In the genomic region with DNA sequence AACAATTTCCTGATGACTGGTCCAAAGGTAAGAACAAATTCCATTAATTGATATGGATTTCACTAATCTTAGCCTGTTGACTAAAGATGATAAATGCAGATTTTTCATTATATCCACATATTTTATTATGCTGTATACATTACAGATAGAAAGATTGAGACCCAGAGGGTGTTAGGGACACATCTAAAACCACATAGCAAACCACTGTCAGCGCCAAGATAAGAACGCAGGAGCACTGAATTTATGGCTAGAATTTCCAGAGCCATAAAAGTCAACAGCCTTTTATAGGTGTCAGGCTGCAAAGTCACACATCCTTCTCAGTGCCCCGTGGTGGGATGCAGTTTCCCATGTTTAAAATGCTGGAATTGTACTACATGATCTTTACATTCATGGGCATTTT, we compare ENCODE assay signal across 37 cellular contexts. TPM values are rescaled to one million over a fixed set of nuclear protein-coding genes. Genes with fewer than 3 reads are reported as not detected.
"Had no signal": no experiment of that assay in that cellular context is flagged by ENCODE, and none has a peak within 500 bp of the region (broad histone marks: within the 10 kb centered on the region; RNA-seq: fewer than 3 reads in every experiment).

No MANE protein-coding gene starts in this region.

- H3K36me3 ChIP-seq: brain microvascular endothelial cell, esophagus muscularis mucosa, gastrocnemius medialis, heart left ventricle had no signal

- H3K4me1 ChIP-seq: foreskin keratinocyte had no signal

- FAIRE-seq: astrocyte, bronchial epithelial cell, TTC549 had no signal

- H3K9me3 Mint-ChIP-seq: activated CD8-positive, alpha-beta T cell treated with anti-CD3 and anti-CD28 coated beads for 36 hours; activated T-cell treated with anti-CD3 and anti-CD28 coated beads, Interleukin-2, amount 50 U/mL, for 4 hours; activated T-helper 17 cell treated with anti-CD3 and anti-CD28 coated beads, Interleukin-2, amount 50 U/mL, for 72 hours; central memory CD8-positive, alpha-beta T cell; dendritic cell treated with granulocyte-macrophage colony-stimulating factor and Interleukin-4, amounts not matched to agents 40 ng/mL and 50 ng/mL, for 4 days; effector memory CD8-positive, alpha-beta T cell; WTC11 had no signal

- DNase-seq: activated CD4-positive, alpha-beta T cell treated with anti-CD3 and anti-CD28 coated beads for 1 hour; activated CD4-positive, alpha-beta T cell treated with anti-CD3 and anti-CD28 coated beads for 4 hours; activated CD4-positive, alpha-beta T cell treated with anti-CD3 and anti-CD28 coated beads, Interleukin-2, amount 50 U/mL, for 1 hour; activated CD4-positive, alpha-beta T cell treated with anti-CD3 and anti-CD28 coated beads, Interleukin-2, amount 50 U/mL, for 48 hours; activated CD8-positive, alpha-beta memory T cell treated with anti-CD3 and anti-CD28 coated beads for 24 hours; activated CD8-positive, alpha-beta T cell treated with anti-CD3 and anti-CD28 coated beads for 36 hours; activated effector memory CD4-positive, alpha-beta T cell treated with Interleukin-2 at 50 U/mL for 16 hours; activated gamma-delta T cell treated with Interleukin-2 at 50 U/mL for 16 hours; activated naive CD4-positive, alpha-beta T cell treated with anti-CD3 and anti-CD28 coated beads, Interleukin-2, amount 50 U/mL, for 16 hours; activated naive CD4-positive, alpha-beta T cell treated with Interleukin-2 at 50 U/mL for 16 hours; activated T-cell treated with anti-CD3 and anti-CD28 coated beads, Interleukin-2, amount 50 U/mL, for 4 hours; amniotic stem cell; anterior cingulate cortex; brain microvascular endothelial cell; dorsolateral prefrontal cortex; effector CD4-positive, alpha-beta T cell; effector memory CD8-positive, alpha-beta T cell; erythroblast; foreskin keratinocyte; gastrocnemius medialis; glutamatergic neuron; heart left ventricle; T-helper 2 cell had no signal

- H3K27ac Mint-ChIP-seq: activated CD8-positive, alpha-beta T cell treated with anti-CD3 and anti-CD28 coated beads for 36 hours; activated naive CD8-positive, alpha-beta T cell; activated T-helper 17 cell treated with anti-CD3 and anti-CD28 coated beads, Interleukin-2, amount 50 U/mL, for 72 hours; dendritic cell treated with granulocyte-macrophage colony-stimulating factor and Interleukin-4, amounts not matched to agents 40 ng/mL and 50 ng/mL, for 4 days; effector memory CD8-positive, alpha-beta T cell; WTC11 had no signal

- H3K4me3 ChIP-seq: coronary artery, dorsolateral prefrontal cortex, esophagus muscularis mucosa, gastrocnemius medialis, heart left ventricle had no signal

- ATAC-seq: activated CD8-positive, alpha-beta T cell treated with anti-CD3 and anti-CD28 coated beads for 36 hours; activated T-cell treated with anti-CD3 and anti-CD28 coated beads, Interleukin-2, amount 50 U/mL, for 4 hours; activated T-helper 17 cell treated with anti-CD3 and anti-CD28 coated beads, Interleukin-2, amount 50 U/mL, for 72 hours; effector memory CD8-positive, alpha-beta T cell; foreskin keratinocyte; gastrocnemius medialis; heart left ventricle; WTC11 had no signal

- H3K4me3 Mint-ChIP-seq: activated CD8-positive, alpha-beta T cell treated with anti-CD3 and anti-CD28 coated beads for 36 hours; activated naive CD8-positive, alpha-beta T cell; activated T-cell treated with anti-CD3 and anti-CD28 coated beads, Interleukin-2, amount 50 U/mL, for 4 hours; activated T-helper 17 cell treated with anti-CD3 and anti-CD28 coated beads, Interleukin-2, amount 50 U/mL, for 72 hours; central memory CD8-positive, alpha-beta T cell; dendritic cell treated with granulocyte-macrophage colony-stimulating factor and Interleukin-4, amounts not matched to agents 40 ng/mL and 50 ng/mL, for 4 days; effector memory CD8-positive, alpha-beta T cell; WTC11 had no signal

- H3K9me3 ChIP-seq: esophagus muscularis mucosa, gastrocnemius medialis, heart left ventricle had no signal

- H3K27ac ChIP-seq: brain microvascular endothelial cell, coronary artery, dorsolateral prefrontal cortex, esophagus muscularis mucosa, foreskin keratinocyte, gastrocnemius medialis, heart left ventricle, VCaP had no signal

- H3K36me3 Mint-ChIP-seq: WTC11 had no signal

RNA-seq across cellular contexts. Expression of gene WNT8B, which starts 16.2 kb away (rescaled TPM):
- total RNA-seq: astrocyte; bronchial epithelial cell; cardiac septum; cerebellum; esophagus muscularis mucosa; foreskin keratinocyte; gastrocnemius medialis; heart left ventricle; T-helper 1 cell treated with Interleukin-12 subunit alpha and Interleukin-12 subunit beta and Interleukin-4 antibody, amounts not matched to agents 30 ng/mL and 1 ng/mL, for 36 hours had no signal
- polyA plus RNA-seq: foreskin keratinocyte, heart left ventricle had no signal
